Comparison of ENCODE assay signal across 21 cellular contexts in genomic region chr5:2334686-2335085, GRCh38.
A peak's percentile ranks its signal among the peaks of the same experiment; 100 is the strongest.
DNase-seq lines count a peak whose midpoint lies in the region; ATAC-seq and TF ChIP-seq lines count a peak whose summit lies in the region.
"Had no signal": no experiment of that assay in that cellular context is flagged by ENCODE, and none has a peak within 500 bp of the region (broad histone marks: within the 10 kb centered on the region; RNA-seq: fewer than 3 reads in every experiment).

No MANE protein-coding gene starts in this region.

- no peaks in the 10 kb centered on the region for H3K27me3 ChIP-seq in right atrium auricular region
- peaks cover 0 to 30% of the 10 kb centered on the region in 2 donors for H3K27me3 ChIP-seq in left lung
- peaks cover 99% of the 10 kb centered on the region for H3K27me3 ChIP-seq in PC-9 (ENCODE audit: insufficient read depth, low read depth)
- no peaks in the 10 kb centered on the region for H3K27me3 ChIP-seq in tibial artery
- H3K27me3 ChIP-seq: uterus had no signal

- TF ChIP-seq CTCF in right atrium auricular region (IDR thresholded peaks at IDR 0.05) (no peak), left lung (IDR thresholded peaks at IDR 0.05) (no peak), PC-9 (conservative IDR thresholded peaks at IDR 0.05) (no peak), tibial artery (IDR thresholded peaks at IDR 0.05) (no peak)

- ATAC-seq in left lung (peak; percentile 69), GM19455 (IDR thresholded peaks at IDR 0.05; ENCODE audit: unreplicated experiment) (no peak)
- ATAC-seq: activated T-cell treated with anti-CD3 and anti-CD28 coated beads, Interleukin-2, amount 50 U/mL, for 72 hours; right cardiac atrium had no signal

- H2AFZ ChIP-seq in PC-9, result no peak overlapping the region
- H2AFZ ChIP-seq: GM23248 had no signal

- POLR2A ChIA-PET in PC-9 (lab: Charles Lee; ENCODE audit: unreplicated experiment), result no interaction called here

- H3K9me3 ChIP-seq in right atrium auricular region (no peaks in the 10 kb centered on the region), left lung (peaks cover 0 to 5% of the 10 kb centered on the region in 2 donors), PC-9 (ENCODE audit: insufficient read depth, low read depth) (no peaks in the 10 kb centered on the region), tibial artery (no peaks in the 10 kb centered on the region)
- H3K9me3 ChIP-seq: heart right ventricle, uterus had no signal

- H3K4me2 ChIP-seq in PC-9, result no peak overlapping the region

- H3K4me3 ChIP-seq in right atrium auricular region, result no peak overlapping the region
- no peak overlapping the region for H3K4me3 ChIP-seq in left lung
- no peak overlapping the region for H3K4me3 ChIP-seq in PC-9
- H3K4me3 ChIP-seq in tibial artery, result no peak overlapping the region
- H3K4me3 ChIP-seq: dorsolateral prefrontal cortex, GM23248, heart right ventricle, uterus had no signal

- H3K9me2 ChIP-seq in PC-9 (ENCODE audit: insufficient read depth), result no peaks in the 10 kb centered on the region

- H4K20me1 ChIP-seq in PC-9 (ENCODE audit: insufficient read depth), result no peaks in the 10 kb centered on the region

- H3F3A ChIP-seq in PC-9 (ENCODE audit: insufficient read depth, low read depth), result peaks cover 6% of the 10 kb centered on the region; the same call in 1 of the 2 replicates

- H3K36me3 ChIP-seq in right atrium auricular region (no peaks in the 10 kb centered on the region), left lung (no peaks in the 10 kb centered on the region), PC-9 (ENCODE audit: low read depth) (no peaks in the 10 kb centered on the region), tibial artery (no peaks in the 10 kb centered on the region)
- H3K36me3 ChIP-seq: heart right ventricle, uterus had no signal

- CTCF ChIA-PET in PC-9 (lab: Charles Lee), result no interaction called here

- H3K4me1 ChIP-seq in right atrium auricular region (no peaks in the 10 kb centered on the region), left lung (no peaks in the 10 kb centered on the region), PC-9 (replicated peaks; ENCODE audit: insufficient read depth) (no peaks in the 10 kb centered on the region), tibial artery (no peaks in the 10 kb centered on the region)
- H3K4me1 ChIP-seq: heart right ventricle, uterus had no signal

- DNase-seq in right atrium auricular region (ENCODE audit: low spot score), result peak; percentile 34
- DNase-seq in cardiac septum (ENCODE audit: low spot score), result no peak
- DNase-seq in NCI-H2171 (lab: John Stamatoyannopoulos, UW), result peak; percentile 56
- DNase-seq in left lung, result no peak
- no peak for DNase-seq in PC-9
- DNase-seq in activated T-cell treated with anti-CD3 and anti-CD28 coated beads, Interleukin-2, amount 50 U/mL, for 1 hour, result no peak
- no peak for DNase-seq in tibial artery
- DNase-seq: activated CD4-positive, alpha-beta T cell treated with anti-CD3 and anti-CD28 coated beads for 1 hour; activated naive CD4-positive, alpha-beta T cell treated with anti-CD3 and anti-CD28 coated beads, Interleukin-2, amount 50 U/mL, for 16 hours; activated T-cell treated with anti-CD3 and anti-CD28 coated beads, Interleukin-2, amount 50 U/mL, for 72 hours; aorta; COR-L47; dorsolateral prefrontal cortex; GM23248; heart right ventricle; immature natural killer cell; MV-4-11; NCI-H446; right cardiac atrium; uterus had no signal

- no TSS peak for BruUV-seq in PC-9 (replicated peaks; lab: Mats Ljungman, UMichigan)

- intact Hi-C loops in cardiac septum (cut with DNase I) (no loop called here), left lung (cut with DNase I) (no loop called here), PC-9 (cut with micrococcal nuclease; ENCODE audit: unreplicated experiment) (no loop called here), tibial artery (cut with DNase I; ENCODE audit: low total_unique reads) (no loop called here)

- no peak overlapping the region for H3K27ac ChIP-seq in right atrium auricular region
- no peak overlapping the region for H3K27ac ChIP-seq in left lung
- no peak overlapping the region for H3K27ac ChIP-seq in PC-9
- H3K27ac ChIP-seq in tibial artery, result no peak overlapping the region
- H3K27ac ChIP-seq: dorsolateral prefrontal cortex, GM23248, heart right ventricle, uterus had no signal

- no peaks in the 10 kb centered on the region for H3K79me2 ChIP-seq in PC-9 (ENCODE audit: low read depth)

Comparison
In these comparisons a context has a peak if more than half of its experiments do, and no peak if none do; other contexts are left out.
1. DNase-seq: peak in right atrium auricular region (single experiment) and NCI-H2171 (single experiment); none in cardiac septum (single experiment), left lung (0 of 2), PC-9 (0 of 2), activated T-cell treated with anti-CD3 and anti-CD28 coated beads, Interleukin-2, amount 50 U/mL, for 1 hour (single experiment) and tibial artery (0 of 2).